Comparison of ENCODE assay signal across 12 cellular contexts in genomic region chr10:126247454-126247975, GRCh38.
DNase-seq lines count a peak whose midpoint lies in the region; ATAC-seq, FAIRE-seq and TF ChIP-seq lines count a peak whose summit lies in the region.
"Had no signal": no experiment of that assay in that cellular context is flagged by ENCODE, and none has a peak within 500 bp of the region (broad histone marks: within the 10 kb centered on the region; RNA-seq: fewer than 3 reads in every experiment).

No MANE protein-coding gene starts in this region.

- peak; percentile 87 for ATAC-seq in left lung
- ATAC-seq: stimulated activated memory B cell treated with anti-CD40 and anti-IgM and Interleukin-4, amounts not matched to agents 10 μg/mL and 1 μg/mL and 100 μg/mL, for 72 hours had no signal

- H3K4me3 ChIP-seq in left lung = no peak overlapping the region
- no peak overlapping the region for H3K4me3 ChIP-seq in uterus
- H3K4me3 ChIP-seq in testis = no peak overlapping the region
- no peak overlapping the region for H3K4me3 ChIP-seq in dorsolateral prefrontal cortex

- DNase-seq in HTR-8/SVneo (ENCODE audit: insufficient read length, low spot score) (peak; percentile 75), chondrocyte (ENCODE audit: low spot score) (no peak), left lung (peak in 1 of 2 donors; percentile 78), uterus (peak; percentile 86 to 92), testis (no peak), NCI-H446 treated with DMSO at 0.1 percent for 48 hours (lab: John Stamatoyannopoulos, UW) (no peak), dorsolateral prefrontal cortex (no peak)
- DNase-seq: NCI-H2171, WERI-Rb-1 had no signal

- H3K4me1 ChIP-seq in left lung = no peaks in the 10 kb centered on the region
- no peaks in the 10 kb centered on the region for H3K4me1 ChIP-seq in uterus
- H3K4me1 ChIP-seq in testis = peaks cover 6% of the 10 kb centered on the region

- H3K27me3 ChIP-seq in left lung (no peaks in the 10 kb centered on the region), uterus (no peaks in the 10 kb centered on the region), testis (no peaks in the 10 kb centered on the region), dorsolateral prefrontal cortex (no peaks in the 10 kb centered on the region)

- H3K36me3 ChIP-seq in left lung = no peaks in the 10 kb centered on the region
- H3K36me3 ChIP-seq in uterus = no peaks in the 10 kb centered on the region
- H3K36me3 ChIP-seq in testis (ENCODE audit: low read depth, missing control alignments) = no peaks in the 10 kb centered on the region
- H3K36me3 ChIP-seq: WERI-Rb-1 had no signal

- peak overlapping the region; percentile 54 for H3K4me3 Mint-ChIP-seq in chondrocyte (ENCODE audit: unreplicated experiment)
- H3K4me3 Mint-ChIP-seq: stimulated activated memory B cell treated with anti-CD40 and anti-IgM and Interleukin-4, amounts not matched to agents 10 μg/mL and 1 μg/mL and 100 μg/mL, for 72 hours had no signal

- H3K27me3 Mint-ChIP-seq in chondrocyte (ENCODE audit: low read depth) = no peaks in the 10 kb centered on the region
- H3K27me3 Mint-ChIP-seq: stimulated activated memory B cell treated with anti-CD40 and anti-IgM and Interleukin-4, amounts not matched to agents 10 μg/mL and 1 μg/mL and 100 μg/mL, for 72 hours had no signal

- H3K36me3 Mint-ChIP-seq in chondrocyte (ENCODE audit: low read depth) = peaks cover 4% of the 10 kb centered on the region
- H3K36me3 Mint-ChIP-seq: stimulated activated memory B cell treated with anti-CD40 and anti-IgM and Interleukin-4, amounts not matched to agents 10 μg/mL and 1 μg/mL and 100 μg/mL, for 72 hours had no signal

- H3K9me3 ChIP-seq in left lung = no peaks in the 10 kb centered on the region
- H3K9me3 ChIP-seq in uterus = no peaks in the 10 kb centered on the region
- H3K9me3 ChIP-seq in testis = no peaks in the 10 kb centered on the region

- H3K4me1 Mint-ChIP-seq in chondrocyte (ENCODE audit: low read depth) = peaks cover 3% of the 10 kb centered on the region
- H3K4me1 Mint-ChIP-seq: stimulated activated memory B cell treated with anti-CD40 and anti-IgM and Interleukin-4, amounts not matched to agents 10 μg/mL and 1 μg/mL and 100 μg/mL, for 72 hours had no signal

- FAIRE-seq in HTR-8/SVneo (lab: Jason Lieb, UNC) = no peak
- FAIRE-seq: colon, GM18507 had no signal

- peaks cover 11% of the 10 kb centered on the region for H3K9me3 Mint-ChIP-seq in chondrocyte (ENCODE audit: low read depth)

- TF ChIP-seq CTCF in chondrocyte (IDR thresholded peaks at IDR 0.05) (peak; percentile 13), left lung (IDR thresholded peaks at IDR 0.05) (no peak), uterus (IDR thresholded peaks at IDR 0.05) (no peak), testis (IDR thresholded peaks at IDR 0.05) (no peak), dorsolateral prefrontal cortex (IDR thresholded peaks at IDR 0.05 in 54 of 56, conservative IDR thresholded peaks at IDR 0.05 in 2 of 56; ENCODE audit: low read depth in 1 of 56, partially characterized antibody in 56 of 56) (no peak)

- H3K27ac ChIP-seq in left lung (peak overlapping the region; percentile 9 to 66), uterus (peak overlapping the region; percentile 73 to 87), testis (no peak overlapping the region), dorsolateral prefrontal cortex (peak overlapping the region in 4 of 59 donors; percentile 5 to 61 (median 33))
- H3K27ac ChIP-seq: WERI-Rb-1 had no signal

- peak overlapping the region; percentile 98 for H3K27ac Mint-ChIP-seq in chondrocyte (ENCODE audit: unreplicated experiment)
- H3K27ac Mint-ChIP-seq: stimulated activated memory B cell treated with anti-CD40 and anti-IgM and Interleukin-4, amounts not matched to agents 10 μg/mL and 1 μg/mL and 100 μg/mL, for 72 hours had no signal

- TF ChIP-seq POLR2A in uterus (IDR thresholded peaks at IDR 0.05) (no peak), testis (IDR thresholded peaks at IDR 0.05) (no peak)

- WGBS in testis, 2 donors = 75 to 76% methylated on average over 11 of the region's 11 CpGs

- intact Hi-C loops in left lung (cut with DNase I) = no loop called here
- intact Hi-C loops in uterus (cut with DNase I; ENCODE audit: low total_unique reads) = no loop called here
- intact Hi-C loops in testis (cut with DNase I; ENCODE audit: low total_unique reads) = no loop called here
- intact Hi-C loops in dorsolateral prefrontal cortex (cut with DNase I) = loop anchor here in 1 of 2 donors (10.0 kb wide), 1 partner anchor 137 kb away; the partner anchor contains the start of gene ADAM12

Comparison
In these comparisons a context has a peak if more than half of its experiments do, and no peak if none do; other contexts are left out.
1. DNase-seq: peak in HTR-8/SVneo (single experiment) and uterus (2 of 2); none in chondrocyte (single experiment), testis (single experiment), NCI-H446 treated with DMSO at 0.1 percent for 48 hours (single experiment) and dorsolateral prefrontal cortex (0 of 10).
2. H3K27ac ChIP-seq: peak in left lung (2 of 2) and uterus (2 of 2); none in testis (0 of 2).